ENCODE assay signal across 1 cellular context in genomic region chr14:24146978-24147760, GRCh38.
TF ChIP-seq lines count a peak whose summit lies in the region.

RNF31 (plus strand) TSS chr14:24147498; CDS start chr14:24147699, 201 bp downstream.

TF ChIP-seq in HepG2, 621 proteins besides CTCF, POLR2A, EP300 and RAD21 (continued from another document and continues in another):
- TF ChIP-seq MAFF (IDR thresholded peaks at IDR 0.05; ENCODE audit: low read depth, low read length): no peak
- peak; percentile 69 for TF ChIP-seq SKI (IDR thresholded peaks at IDR 0.05; ENCODE audit: partially characterized antibody)
- no peak for TF ChIP-seq ELF4 (CRISPR knock-in tag; IDR thresholded peaks at IDR 0.05; ENCODE audit: borderline replicate concordance)
- peak; percentile 83; the same call in 1 of the 2 replicates for TF ChIP-seq ZNF34 (CRISPR knock-in tag; IDR thresholded peaks at IDR 0.05; ENCODE audit: borderline replicate concordance)
- TF ChIP-seq PHB2 (IDR thresholded peaks at IDR 0.05; ENCODE audit: partially characterized antibody): no peak
- TF ChIP-seq BRF2 (CRISPR knock-in tag; IDR thresholded peaks at IDR 0.05): peak; percentile 85
- no peak; the same call in 1 of the 2 replicates for TF ChIP-seq NFAT5 (CRISPR knock-in tag; IDR thresholded peaks at IDR 0.05)
- TF ChIP-seq NCOA2 (CRISPR knock-in tag; IDR thresholded peaks at IDR 0.05): peak; percentile 31; the same call in 1 of the 2 replicates
- no peak; the same call in none of the 2 replicates for TF ChIP-seq BCL3 (CRISPR knock-in tag; IDR thresholded peaks at IDR 0.05)
- TF ChIP-seq MAF1 (CRISPR knock-in tag; IDR thresholded peaks at IDR 0.05; ENCODE audit: borderline replicate concordance): no peak
- TF ChIP-seq NR0B2 (CRISPR knock-in tag; IDR thresholded peaks at IDR 0.05): peak; percentile 1; the same call in 1 of the 2 replicates
- no peak; the same call in 1 of the 2 replicates for TF ChIP-seq ZNF761 (CRISPR knock-in tag; conservative IDR thresholded peaks at IDR 0.05)
- no peak for TF ChIP-seq CEBPZ (IDR thresholded peaks at IDR 0.05; ENCODE audit: low read length)
- TF ChIP-seq AHDC1 (CRISPR knock-in tag; IDR thresholded peaks at IDR 0.05; ENCODE audit: borderline replicate concordance): no peak
- no peak for TF ChIP-seq ATF1 (CRISPR knock-in tag; IDR thresholded peaks at IDR 0.05)
- no peak; the same call in 1 of the 2 replicates for TF ChIP-seq CSRNP1 (CRISPR knock-in tag; IDR thresholded peaks at IDR 0.05)
- TF ChIP-seq NR2F6 (IDR thresholded peaks at IDR 0.05): no peak; the same call in 1 of the 2 replicates
- peak; percentile 5; the same call in 1 of the 2 replicates for TF ChIP-seq NR2F6 (CRISPR knock-in tag; IDR thresholded peaks at IDR 0.05)
- no peak for TF ChIP-seq U2AF2 (IDR thresholded peaks at IDR 0.05; ENCODE audit: low read depth, low read length)
- peak; percentile 52; the same call in 1 of the 2 replicates for TF ChIP-seq MTA1 (CRISPR knock-in tag; IDR thresholded peaks at IDR 0.05; ENCODE audit: borderline replicate concordance)
- no peak for TF ChIP-seq FOXM1 (CRISPR knock-in tag; IDR thresholded peaks at IDR 0.05)
- TF ChIP-seq BHLHE40 (IDR thresholded peaks at IDR 0.05; ENCODE audit: low read length): no peak
- TF ChIP-seq ZNF205 (CRISPR knock-in tag; IDR thresholded peaks at IDR 0.05): peak; percentile 82; the same call in 1 of the 2 replicates
- TF ChIP-seq NBN (conservative IDR thresholded peaks at IDR 0.05): no peak
- no peak for TF ChIP-seq TRIM22 (IDR thresholded peaks at IDR 0.05)
- no peak for TF ChIP-seq ZNF512 (CRISPR knock-in tag; IDR thresholded peaks at IDR 0.05)
- no peak for TF ChIP-seq FOXA3 (CRISPR knock-in tag; IDR thresholded peaks at IDR 0.05)
- no peak for TF ChIP-seq SNAI1 (CRISPR knock-in tag; IDR thresholded peaks at IDR 0.05; ENCODE audit: borderline replicate concordance)
- TF ChIP-seq ZNF703 (CRISPR knock-in tag; IDR thresholded peaks at IDR 0.05; ENCODE audit: borderline replicate concordance): no peak
- no peak for TF ChIP-seq SMAD9 (CRISPR knock-in tag; IDR thresholded peaks at IDR 0.05)
- TF ChIP-seq ZNF567 (CRISPR knock-in tag; IDR thresholded peaks at IDR 0.05; ENCODE audit: borderline replicate concordance): peak; percentile 45; the same call in 1 of the 2 replicates
- no peak for TF ChIP-seq ZNF251 (CRISPR knock-in tag; IDR thresholded peaks at IDR 0.05)
- TF ChIP-seq ZNF7 (CRISPR knock-in tag; IDR thresholded peaks at IDR 0.05): peak; percentile 56; the same call in 1 of the 2 replicates
- TF ChIP-seq ZFY (CRISPR knock-in tag; IDR thresholded peaks at IDR 0.05): peak; percentile 98
- no peak for TF ChIP-seq GFI1 (CRISPR knock-in tag; IDR thresholded peaks at IDR 0.05; ENCODE audit: borderline replicate concordance)
- peak; percentile 85 for TF ChIP-seq SRSF1 (optimal IDR thresholded peaks at IDR 0.05; ENCODE audit: low read depth, low read length)
- peak; percentile 56 for TF ChIP-seq NKX3-1 (CRISPR knock-in tag; IDR thresholded peaks at IDR 0.05)
- peak; percentile 93 for TF ChIP-seq DNMT3B (CRISPR knock-in tag; conservative IDR thresholded peaks at IDR 0.05)
